In the genomic region with DNA sequence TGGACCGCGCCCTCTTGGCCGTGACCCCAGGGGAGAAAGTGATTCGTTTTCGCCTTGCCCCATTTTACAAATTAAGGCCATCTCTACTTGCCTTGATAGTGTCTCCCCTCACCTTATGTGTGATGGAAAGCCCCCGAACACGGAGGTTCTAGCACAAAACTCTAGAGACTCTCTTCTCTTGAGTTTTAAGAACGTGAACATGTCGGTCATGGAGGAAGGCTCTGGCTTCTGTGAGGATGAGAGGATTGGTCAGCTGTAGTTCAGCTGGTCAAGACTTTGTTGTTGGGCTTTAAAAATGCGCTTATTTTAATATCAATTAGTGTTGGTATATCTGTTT, we compare ENCODE assay signal across 8 cellular contexts. TPM values are rescaled to one million over a fixed set of nuclear protein-coding genes. Genes with fewer than 3 reads are reported as not detected.
DNase-seq lines count a peak whose midpoint lies in the region; ATAC-seq lines count a peak whose summit lies in the region.

No MANE protein-coding gene starts in this region.

- ATAC-seq in HG03175 (IDR thresholded peaks at IDR 0.05; ENCODE audit: unreplicated experiment) = peak; percentile 2
- ATAC-seq in activated naive CD8-positive, alpha-beta T cell treated with anti-CD3 and anti-CD28 coated beads, Interleukin-2, amount 50 U/mL, for 24 hours = no peak
- ATAC-seq in HG02840 (IDR thresholded peaks at IDR 0.05; ENCODE audit: low FRiP score, unreplicated experiment) = no peak

- H3K27ac Mint-ChIP-seq in activated naive CD8-positive, alpha-beta T cell treated with anti-CD3 and anti-CD28 coated beads, Interleukin-2, amount 50 U/mL, for 24 hours = peak overlapping the region; percentile 95
- H3K27ac Mint-ChIP-seq in immature natural killer cell = peak overlapping the region; percentile 84 to 94 (median 88)
- H3K27ac Mint-ChIP-seq in stimulated activated naive CD8-positive, alpha-beta T cell treated with anti-CD3 and anti-CD28 coated beads, Interleukin-15, Interleukin-2, amounts not matched to agents 100 ng/mL and 50 ng/mL, for 24 hours = peak overlapping the region; percentile 91

- H3K9me3 Mint-ChIP-seq in activated naive CD8-positive, alpha-beta T cell treated with anti-CD3 and anti-CD28 coated beads, Interleukin-2, amount 50 U/mL, for 24 hours = peaks cover 3% of the 10 kb centered on the region
- no peaks in the 10 kb centered on the region for H3K9me3 Mint-ChIP-seq in immature natural killer cell
- no peaks in the 10 kb centered on the region for H3K9me3 Mint-ChIP-seq in stimulated activated naive CD8-positive, alpha-beta T cell treated with anti-CD3 and anti-CD28 coated beads, Interleukin-15, Interleukin-2, amounts not matched to agents 100 ng/mL and 50 ng/mL, for 24 hours

- H3K4me3 Mint-ChIP-seq in activated naive CD8-positive, alpha-beta T cell treated with anti-CD3 and anti-CD28 coated beads, Interleukin-2, amount 50 U/mL, for 24 hours = peak overlapping the region; percentile 93
- peak overlapping the region; percentile 90 to 98 (median 96) for H3K4me3 Mint-ChIP-seq in immature natural killer cell
- H3K4me3 Mint-ChIP-seq in stimulated activated naive CD8-positive, alpha-beta T cell treated with anti-CD3 and anti-CD28 coated beads, Interleukin-15, Interleukin-2, amounts not matched to agents 100 ng/mL and 50 ng/mL, for 24 hours = peak overlapping the region; percentile 92

- peaks cover 14% of the 10 kb centered on the region for H3K36me3 Mint-ChIP-seq in activated naive CD8-positive, alpha-beta T cell treated with anti-CD3 and anti-CD28 coated beads, Interleukin-2, amount 50 U/mL, for 24 hours (ENCODE audit: low read depth)
- H3K36me3 Mint-ChIP-seq in immature natural killer cell = peaks cover 0 to 9% (median 2%) of the 10 kb centered on the region in 3 donors
- peaks cover 23% of the 10 kb centered on the region for H3K36me3 Mint-ChIP-seq in stimulated activated naive CD8-positive, alpha-beta T cell treated with anti-CD3 and anti-CD28 coated beads, Interleukin-15, Interleukin-2, amounts not matched to agents 100 ng/mL and 50 ng/mL, for 24 hours (ENCODE audit: low read depth)

- H3K4me1 Mint-ChIP-seq in activated naive CD8-positive, alpha-beta T cell treated with anti-CD3 and anti-CD28 coated beads, Interleukin-2, amount 50 U/mL, for 24 hours = peaks cover 27% of the 10 kb centered on the region
- peaks cover 17 to 43% of the 10 kb centered on the region in 2 donors for H3K4me1 Mint-ChIP-seq in immature natural killer cell
- peaks cover 28% of the 10 kb centered on the region for H3K4me1 Mint-ChIP-seq in stimulated activated naive CD8-positive, alpha-beta T cell treated with anti-CD3 and anti-CD28 coated beads, Interleukin-15, Interleukin-2, amounts not matched to agents 100 ng/mL and 50 ng/mL, for 24 hours (ENCODE audit: low read depth)

- H3K27me3 Mint-ChIP-seq in activated naive CD8-positive, alpha-beta T cell treated with anti-CD3 and anti-CD28 coated beads, Interleukin-2, amount 50 U/mL, for 24 hours = peaks cover 4% of the 10 kb centered on the region
- peaks cover 5 to 6% (median 5%) of the 10 kb centered on the region in 3 donors for H3K27me3 Mint-ChIP-seq in immature natural killer cell (ENCODE audit: low read depth in 3 of 3)
- no peaks in the 10 kb centered on the region for H3K27me3 Mint-ChIP-seq in stimulated activated naive CD8-positive, alpha-beta T cell treated with anti-CD3 and anti-CD28 coated beads, Interleukin-15, Interleukin-2, amounts not matched to agents 100 ng/mL and 50 ng/mL, for 24 hours

- DNase-seq in NCI-H510A treated with DMSO at 0.1 percent for 48 hours (lab: John Stamatoyannopoulos, UW) (peak; percentile 47), NCI-H510A (lab: John Stamatoyannopoulos, UW) (no peak), immature natural killer cell (peak in 1 of 3 donors; percentile 11), nucleus accumbens (lab: John Stamatoyannopoulos, UW) (no peak)
- DNase-seq in activated naive CD8-positive, alpha-beta T cell treated with anti-CD3 and anti-CD28 coated beads, Interleukin-2, amount 50 U/mL, for 24 hours = no peak

RNA-seq across cellular contexts. Expression of gene DYNC1I2, which starts 0.8 kb away (rescaled TPM):
- polyA plus RNA-seq in immature natural killer cell = 10 to 100 TPM; 19.6 to 31.8 (median 20.6) TPM
